ENCODE assay signal across 13 cellular contexts in the genomic region with DNA sequence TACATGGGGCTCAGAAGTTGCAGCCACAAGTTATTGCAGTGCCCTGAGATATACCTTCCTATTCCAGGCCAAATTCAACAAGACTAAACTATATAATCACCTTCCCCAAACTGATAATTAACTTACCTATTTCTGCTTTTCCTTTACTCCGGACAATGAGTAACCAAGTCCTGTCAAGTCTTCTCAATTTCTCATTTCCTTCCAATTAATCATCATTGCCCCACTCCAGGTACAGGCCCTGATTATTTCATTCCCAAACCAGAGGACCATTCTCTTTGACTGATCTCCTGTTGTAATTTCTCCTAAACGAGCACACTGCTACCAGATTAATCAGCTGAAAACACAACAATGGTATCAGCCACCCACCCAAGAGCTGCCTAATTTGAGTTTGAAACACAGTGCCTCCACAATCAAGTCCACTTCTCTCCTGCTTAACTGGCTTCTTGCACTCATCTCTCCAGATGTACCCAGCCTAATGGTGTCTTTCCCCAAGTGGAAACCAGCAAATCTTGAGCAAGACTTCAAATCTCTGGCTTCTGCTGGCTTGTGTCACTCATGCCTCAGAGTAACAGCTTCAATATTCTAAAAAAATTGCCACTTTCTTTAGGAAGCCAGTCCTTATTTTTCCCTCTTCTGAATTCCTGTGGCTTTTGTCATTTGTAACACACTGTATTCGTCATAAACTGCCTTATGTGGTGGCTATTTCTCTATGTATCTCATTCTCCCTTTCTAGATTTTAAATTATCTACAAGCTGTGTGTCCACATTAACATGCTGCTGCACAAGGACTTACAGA.
A peak's percentile ranks its signal among the peaks of the same experiment; 100 is the strongest.
DNase-seq lines count a peak whose midpoint lies in the region; ATAC-seq, FAIRE-seq and TF ChIP-seq lines count a peak whose summit lies in the region.
"Had no signal": no experiment of that assay in that cellular context is flagged by ENCODE, and none has a peak within 500 bp of the region (broad histone marks: within the 10 kb centered on the region; RNA-seq: fewer than 3 reads in every experiment).

No MANE protein-coding gene starts in this region.

- DNase-seq in A172 (ENCODE audit: low spot score) (peak; percentile 51), ELR (ENCODE audit: low read depth) (peak; percentile 83), RCC 7860 (ENCODE audit: low spot score) (peak; percentile 82), epithelial cell of esophagus (ENCODE audit: low read depth) (peak; percentile 86), type B pancreatic cell (ENCODE audit: extremely low spot score, unreplicated experiment) (no peak), DMS 273 (lab: John Stamatoyannopoulos, UW; ENCODE audit: unreplicated experiment) (no peak)
- no peak for DNase-seq in NK-92 treated with Interleukin-12 subunit alpha and Interleukin-12 subunit beta, amount 100 ng/mL, for 24 hours (lab: John Stamatoyannopoulos, UW)
- DNase-seq: anterior cingulate cortex, BE2C, gastrocnemius medialis, NCI-H1694 treated with DMSO at 0.1 percent for 48 hours had no signal

- peaks cover 30% of the 10 kb centered on the region for H3K36me3 Mint-ChIP-seq in type B pancreatic cell

- no peak overlapping the region for H3K4me3 ChIP-seq in epithelial cell of esophagus (ENCODE audit: low read length)
- H3K4me3 ChIP-seq: gastrocnemius medialis had no signal

- FAIRE-seq in RCC 7860 (lab: Jason Lieb, UNC), result peak; percentile 94
- FAIRE-seq: islet of Langerhans had no signal

- no peak for ATAC-seq in GM21360 (IDR thresholded peaks at IDR 0.05; ENCODE audit: unreplicated experiment)
- ATAC-seq: gastrocnemius medialis had no signal

- no peak overlapping the region for H3K4me3 Mint-ChIP-seq in type B pancreatic cell

- no peaks in the 10 kb centered on the region for H3K27me3 Mint-ChIP-seq in type B pancreatic cell

- H3K4me1 Mint-ChIP-seq in type B pancreatic cell (ENCODE audit: unreplicated experiment), result peaks cover 7% of the 10 kb centered on the region

- H3K9me3 Mint-ChIP-seq in type B pancreatic cell, result no peaks in the 10 kb centered on the region

- TF ChIP-seq CTCF in epithelial cell of esophagus (IDR thresholded peaks at IDR 0.05; ENCODE audit: insufficient read depth, low read depth, low read length, missing control alignments), result no peak
- no peak for TF ChIP-seq CTCF in type B pancreatic cell (conservative IDR thresholded peaks at IDR 0.05)

- H3K27ac Mint-ChIP-seq in type B pancreatic cell, result no peak overlapping the region

Comparison
In these comparisons a context has a peak if more than half of its experiments do, and no peak if none do; other contexts are left out.
1. DNase-seq: peak in A172 (single experiment), ELR (single experiment), RCC 7860 (single experiment) and epithelial cell of esophagus (single experiment); none in NK-92 treated with Interleukin-12 subunit alpha and Interleukin-12 subunit beta, amount 100 ng/mL, for 24 hours (single experiment), type B pancreatic cell (single experiment) and DMS 273 (single experiment).